18 cellular contexts compared by ENCODE assay signal in the genomic region with DNA sequence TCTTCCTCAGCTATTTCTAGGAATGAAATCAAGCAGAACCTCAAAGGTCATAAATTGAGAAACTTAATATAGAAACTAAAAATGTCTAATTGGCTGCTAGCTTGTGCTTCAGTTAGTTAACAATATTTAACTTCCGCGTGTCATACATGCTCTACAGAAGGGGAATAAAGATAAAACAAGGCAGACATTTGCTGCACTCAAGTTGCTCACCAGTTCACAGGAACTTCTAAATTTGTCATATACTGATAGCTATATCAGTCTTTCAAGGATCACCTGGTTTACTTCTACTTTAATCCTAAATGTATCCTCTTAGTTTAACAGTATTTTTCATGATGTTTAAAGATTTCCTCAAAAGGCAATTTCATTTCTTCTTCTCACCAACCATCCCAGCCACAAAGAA.
"Had no signal": no experiment of that assay in that cellular context is flagged by ENCODE, and none has a peak within 500 bp of the region (broad histone marks: within the 10 kb centered on the region; RNA-seq: fewer than 3 reads in every experiment).

No MANE protein-coding gene starts in this region.

- DNase-seq: activated CD4-positive, alpha-beta T cell treated with anti-CD3 and anti-CD28 coated beads, Interleukin-2, amount 50 U/mL, for 1 hour; activated CD8-positive, alpha-beta memory T cell treated with anti-CD3 and anti-CD28 coated beads for 24 hours; activated gamma-delta T cell treated with Interleukin-2 at 50 U/mL for 16 hours; activated naive CD8-positive, alpha-beta T cell treated with anti-CD3 and anti-CD28 coated beads, Interleukin-2, amount 10 ng/mL, durations not matched to agents 7 days and 5 days; amygdala; cerebellar nuclear complex; endodermal cell; heart left ventricle; islet precursor cell; left colon; right cardiac atrium; stimulated activated CD4-positive, alpha-beta T cell treated with anti-CD3 and anti-CD28 coated beads, Interleukin-1b, Interleukin-23, amount 100 ng/mL, for 48 hours; stimulated activated naive CD8-positive, alpha-beta T cell treated with anti-CD3 and anti-CD28 coated beads, Interleukin-15, amount 100 ng/mL, for 72 hours; T-helper 17 cell; tibial artery had no signal

- H3K4me3 Mint-ChIP-seq: activated naive CD8-positive, alpha-beta T cell treated with anti-CD3 and anti-CD28 coated beads, Interleukin-2, amount 10 ng/mL, durations not matched to agents 7 days and 5 days; endodermal cell; memory B cell; nephron; stimulated activated naive CD8-positive, alpha-beta T cell treated with anti-CD3 and anti-CD28 coated beads, Interleukin-15, amount 100 ng/mL, for 72 hours had no signal

- H3K9me3 Mint-ChIP-seq: activated naive CD8-positive, alpha-beta T cell treated with anti-CD3 and anti-CD28 coated beads, Interleukin-2, amount 10 ng/mL, durations not matched to agents 7 days and 5 days; memory B cell; stimulated activated naive CD8-positive, alpha-beta T cell treated with anti-CD3 and anti-CD28 coated beads, Interleukin-15, amount 100 ng/mL, for 72 hours had no signal

- H3K4me1 Mint-ChIP-seq: endodermal cell, nephron had no signal

- H3K27me3 Mint-ChIP-seq: activated naive CD8-positive, alpha-beta T cell treated with anti-CD3 and anti-CD28 coated beads, Interleukin-2, amount 10 ng/mL, durations not matched to agents 7 days and 5 days; memory B cell; stimulated activated naive CD8-positive, alpha-beta T cell treated with anti-CD3 and anti-CD28 coated beads, Interleukin-15, amount 100 ng/mL, for 72 hours; T-helper 17 cell had no signal

- H3K27ac Mint-ChIP-seq: activated naive CD8-positive, alpha-beta T cell treated with anti-CD3 and anti-CD28 coated beads, Interleukin-2, amount 10 ng/mL, durations not matched to agents 7 days and 5 days; endodermal cell; memory B cell; nephron; stimulated activated naive CD8-positive, alpha-beta T cell treated with anti-CD3 and anti-CD28 coated beads, Interleukin-15, amount 100 ng/mL, for 72 hours had no signal

- ATAC-seq: activated CD4-positive, CD25-positive, alpha-beta regulatory T cell treated with anti-CD3 and anti-CD28 coated beads, Interleukin-2, amount 50 U/mL, for 24 hours; heart left ventricle; left colon; right cardiac atrium; stimulated activated naive CD8-positive, alpha-beta T cell treated with anti-CD3 and anti-CD28 coated beads, Interleukin-15, amount 100 ng/mL, for 72 hours had no signal
